ENCODE assay signal across 29 cellular contexts in the genomic region with DNA sequence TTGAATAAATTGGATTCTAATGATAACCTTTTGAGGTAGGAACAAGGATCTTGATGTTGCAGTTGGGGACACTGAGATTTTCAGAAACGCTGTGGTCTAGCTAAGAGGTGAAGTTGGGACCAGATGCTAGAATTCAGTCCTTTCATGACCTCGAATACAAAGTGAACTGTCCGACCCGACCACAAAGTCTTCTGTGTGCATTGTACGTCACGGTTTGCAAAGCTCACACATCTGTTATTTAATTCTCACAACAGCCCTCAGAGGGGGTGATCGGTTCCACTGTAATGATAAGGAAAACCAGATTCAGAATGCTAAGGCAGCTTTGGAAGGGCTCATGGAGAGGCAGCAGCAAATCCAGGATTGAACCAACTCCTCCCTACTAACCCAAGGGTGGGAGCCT. TPM values are rescaled to one million over a fixed set of nuclear protein-coding genes. Genes with fewer than 3 reads are reported as not detected.
DNase-seq lines count a peak whose midpoint lies in the region; ATAC-seq and TF ChIP-seq lines count a peak whose summit lies in the region.
"Had no signal": no experiment of that assay in that cellular context is flagged by ENCODE, and none has a peak within 500 bp of the region (broad histone marks: within the 10 kb centered on the region; RNA-seq: fewer than 3 reads in every experiment).

No MANE protein-coding gene starts in this region.

- TF ChIP-seq POLR2A in testis (IDR thresholded peaks at IDR 0.05): no peak

- H3K36me3 ChIP-seq in WERI-Rb-1 (no peaks in the 10 kb centered on the region), testis (ENCODE audit: low read depth, missing control alignments) (no peaks in the 10 kb centered on the region)
- H3K36me3 ChIP-seq: BE2C had no signal

- H3K27me3 ChIP-seq in WERI-Rb-1 (ENCODE audit: insufficient read depth, low read depth, severe bottlenecking) (no peaks in the 10 kb centered on the region), right cardiac atrium (ENCODE audit: control insufficient read depth, insufficient read depth) (no peaks in the 10 kb centered on the region), testis (no peaks in the 10 kb centered on the region)

- TF ChIP-seq CTCF in WERI-Rb-1 (IDR thresholded peaks at IDR 0.05; ENCODE audit: low read depth, low read length) (no peak), testis (IDR thresholded peaks at IDR 0.05) (no peak)

- 66% methylated on average over 7 of the region's 7 CpGs for WGBS in right cardiac atrium
- 38 to 73% methylated on average over 7 of the region's 7 CpGs for WGBS in testis, 2 donors

- H3K27ac ChIP-seq in WERI-Rb-1: peak overlapping the region; percentile 43
- no peak overlapping the region for H3K27ac ChIP-seq in right cardiac atrium (ENCODE audit: low read length)
- peak overlapping the region; percentile 1 to 21 for H3K27ac ChIP-seq in testis
- H3K27ac ChIP-seq: PC-9, SK-N-MC had no signal

- H3K4me3 ChIP-seq in WERI-Rb-1 (ENCODE audit: low read depth, low read length) (no peak overlapping the region), right cardiac atrium (ENCODE audit: low read length) (no peak overlapping the region), testis (no peak overlapping the region)
- H3K4me3 ChIP-seq: K562, PC-9, SK-N-MC had no signal

- intact Hi-C loops in Right ventricle myocardium superior (cut with DNase I) (no loop called here), cardiac septum (cut with DNase I) (loop anchor here (10.0 kb wide), 1 partner anchor 61 kb away; no protein-coding TSS in a partner anchor), right cardiac atrium (cut with DNase I) (no loop called here), testis (cut with DNase I; ENCODE audit: low total_unique reads) (no loop called here)

- DNase-seq in Right ventricle myocardium superior (no peak), cardiac septum (ENCODE audit: low spot score) (no peak), WERI-Rb-1 (no peak), right cardiac atrium (no peak), testis (no peak), ecto neural progenitor cell (ENCODE audit: low spot score) (no peak), GM19238 (ENCODE audit: insufficient read length, low spot score) (no peak)
- DNase-seq: 8988T; ACHN; BE2C; CD4-positive, CD25-positive, alpha-beta regulatory T cell; DMS153; DND-41; MV-4-11; NCI-H1105; NCI-H1436 treated with DMSO at 0.1 percent for 48 hours; NCI-H1930; NCI-H2107; NCI-H524; NCI-H748 treated with DMSO at 0.1 percent for 48 hours; PC-9; SIG-M5 had no signal

- H3K9me3 ChIP-seq in WERI-Rb-1 (ENCODE audit: severe bottlenecking): peaks cover 2% of the 10 kb centered on the region
- H3K9me3 ChIP-seq in right cardiac atrium (ENCODE audit: control insufficient read depth, low read length): no peaks in the 10 kb centered on the region
- H3K9me3 ChIP-seq in testis: no peaks in the 10 kb centered on the region
- H3K9me3 ChIP-seq: BE2C had no signal

- H3K4me1 ChIP-seq in right cardiac atrium (ENCODE audit: control insufficient read depth, insufficient read depth, low read length) (peaks cover 10% of the 10 kb centered on the region), testis (peaks cover 39% of the 10 kb centered on the region)
- H3K4me1 ChIP-seq: BE2C had no signal

- ATAC-seq in Right ventricle myocardium superior (ENCODE audit: poor library complexity) (peak; percentile 6), right cardiac atrium (peak; percentile 9 to 13), HG02884 (IDR thresholded peaks at IDR 0.05; ENCODE audit: unreplicated experiment) (no peak)
- ATAC-seq: HCT116, K562 had no signal

RNA-seq across cellular contexts. Expression of a gene that starts 16.6 kb away (rescaled TPM):
- total RNA-seq in Right ventricle myocardium superior (not detected), cardiac septum (not detected), right cardiac atrium (under 1 TPM in 2 of 4 donors, not detected in 2; 0.11 to 0.44 TPM), testis (1 to 10 TPM; 5.4 to 9.2 TPM)
- polyA plus RNA-seq in right cardiac atrium (0.23 TPM), testis (ENCODE audit: insufficient read depth, low read depth, low replicate concordance) (7.1 TPM)
- total RNA-seq: CD4-positive, CD25-positive, alpha-beta regulatory T cell; H4; K562; LHCN-M2; MCF 10A; PC-9 had no signal
- polyA plus RNA-seq: CD4-positive, CD25-positive, alpha-beta regulatory T cell; K562 had no signal

RNA-seq across cellular contexts. Expression of a gene that starts 37.5 kb away (rescaled TPM):
- total RNA-seq in Right ventricle myocardium superior: 0.51 TPM
- total RNA-seq in cardiac septum: not detected
- under 1 TPM in 1 of 4 donors, not detected in 3; 0.81 TPM for total RNA-seq in right cardiac atrium
- polyA plus RNA-seq in right cardiac atrium: 0.11 TPM
- under 1 TPM; 0.47 to 0.68 TPM for total RNA-seq in testis
- 0.88 TPM for polyA plus RNA-seq in testis (ENCODE audit: insufficient read depth, low read depth, low replicate concordance)
- total RNA-seq: CD4-positive, CD25-positive, alpha-beta regulatory T cell; LHCN-M2; MCF 10A; PC-9 had no signal
- polyA plus RNA-seq: CD4-positive, CD25-positive, alpha-beta regulatory T cell; K562 had no signal

RNA-seq across cellular contexts. Expression of a gene that starts 39.7 kb away (rescaled TPM):
- total RNA-seq in Right ventricle myocardium superior (8.0 TPM), cardiac septum (12.8 TPM), right cardiac atrium (1 to 10 TPM; 2.6 to 8.4 (median 7.1) TPM), testis (10 to 100 TPM; 25.7 to 68.8 TPM)
- polyA plus RNA-seq in right cardiac atrium (10.3 TPM), testis (ENCODE audit: insufficient read depth, low read depth, low replicate concordance) (9.3 TPM)
- polyA plus RNA-seq: CD4-positive, CD25-positive, alpha-beta regulatory T cell; K562 had no signal
